In genomic region chr9:72588336-72588735, GRCh38 we compare ENCODE assay signal across 19 cellular contexts.
DNase-seq lines count a peak whose midpoint lies in the region; FAIRE-seq and TF ChIP-seq lines count a peak whose summit lies in the region.
"Had no signal": no experiment of that assay in that cellular context is flagged by ENCODE, and none has a peak within 500 bp of the region (broad histone marks: within the 10 kb centered on the region; RNA-seq: fewer than 3 reads in every experiment).

No MANE protein-coding gene starts in this region.

- peaks cover 5% of the 10 kb centered on the region for H3K36me3 Mint-ChIP-seq in MCF 10A (ENCODE audit: insufficient read depth, unreplicated experiment)

- peaks cover 41% of the 10 kb centered on the region for H3K4me1 Mint-ChIP-seq in MCF 10A (ENCODE audit: insufficient read depth, unreplicated experiment)

- no peak for TF ChIP-seq CTCF in MCF 10A (IDR thresholded peaks at IDR 0.05; ENCODE audit: unreplicated experiment)
- TF ChIP-seq CTCF in breast epithelium (IDR thresholded peaks at IDR 0.05) = no peak

- H3K36me3 ChIP-seq in breast epithelium = no peaks in the 10 kb centered on the region
- H3K36me3 ChIP-seq in small intestine (ENCODE audit: control insufficient read depth in 2 of 2, insufficient read depth in 2 of 2, low read length in 2 of 2) = no peaks in the 10 kb centered on the region

- H3K9me3 Mint-ChIP-seq in MCF 10A (ENCODE audit: unreplicated experiment) = no peaks in the 10 kb centered on the region

- TF ChIP-seq POLR2A in breast epithelium (IDR thresholded peaks at IDR 0.05) (no peak), H54 (IDR thresholded peaks at IDR 0.05; ENCODE audit: low read depth, low read length) (no peak)

- H3K4me1 ChIP-seq in breast epithelium = no peaks in the 10 kb centered on the region
- H3K4me1 ChIP-seq in small intestine (ENCODE audit: control insufficient read depth in 2 of 2, insufficient read depth in 1 of 2, low read depth in 1 of 2, low read length in 1 of 2) = peaks cover 6% of the 10 kb centered on the region in 2 donors

- H3K4me3 Mint-ChIP-seq in MCF 10A (ENCODE audit: unreplicated experiment) = no peak overlapping the region

- H3K27me3 Mint-ChIP-seq in MCF 10A (ENCODE audit: insufficient read depth, unreplicated experiment) = no peaks in the 10 kb centered on the region

- no TSS peak for BruUV-seq in MCF 10A (replicated peaks; lab: Mats Ljungman, UMichigan)

- H3K4me3 ChIP-seq in breast epithelium (no peak overlapping the region), small intestine (ENCODE audit: low read depth in 1 of 2, low read length in 2 of 2) (no peak overlapping the region)

- H3K27me3 ChIP-seq in breast epithelium = no peaks in the 10 kb centered on the region
- no peaks in the 10 kb centered on the region for H3K27me3 ChIP-seq in small intestine (ENCODE audit: control insufficient read depth in 2 of 2, insufficient read depth in 2 of 2, low read length in 2 of 2)

- H3K9me3 ChIP-seq in breast epithelium (no peaks in the 10 kb centered on the region), small intestine (ENCODE audit: control insufficient read depth, low read depth) (no peaks in the 10 kb centered on the region)

- H3K27ac Mint-ChIP-seq in MCF 10A (ENCODE audit: low read depth, unreplicated experiment) = no peak overlapping the region
- H3K27ac Mint-ChIP-seq: activated naive CD4-positive, alpha-beta T cell treated with anti-CD3 and anti-CD28 coated beads, Interleukin-2, amount 50 U/mL, for 72 hours had no signal

- intact Hi-C loops in MCF 10A (cut with micrococcal nuclease) (loop anchor here (5.0 kb wide), 1 partner anchor 46 kb away; no protein-coding TSS in a partner anchor), breast epithelium (cut with DNase I; ENCODE audit: low total_unique reads) (loop anchor here (10.0 kb wide), 1 partner anchor 214 kb away; no protein-coding TSS in a partner anchor)

- CTCF ChIA-PET in MCF 10A (lab: Yijun Ruan, JAX) = interaction anchor here (0.8 to 3.4 kb wide), 5 partner anchors 10 to 349 kb away, joined by 3 to 34 read pairs (median 7); partner anchors contain the start of gene ZFAND5

- H3K27ac ChIP-seq in breast epithelium (no peak overlapping the region), small intestine (ENCODE audit: low read depth in 1 of 2, low read length in 1 of 2) (no peak overlapping the region)

- peak; percentile 68 for DNase-seq in MCF 10A (ENCODE audit: unreplicated experiment)
- DNase-seq in breast epithelium (ENCODE audit: low spot score in 2 of 2) = no peak
- peak; percentile 84 for DNase-seq in astrocyte of the hippocampus (ENCODE audit: low read depth, low spot score)
- DNase-seq in middle frontal gyrus (ENCODE audit: extremely low spot score, low spot score) = peak; percentile 58
- DNase-seq in foreskin melanocyte = no peak
- no peak for DNase-seq in small intestine
- no peak for DNase-seq in NCI-H1694 (lab: John Stamatoyannopoulos, UW)
- DNase-seq in H54 (ENCODE audit: insufficient read length, low spot score) = no peak
- DNase-seq: activated CD4-positive, alpha-beta T cell treated with anti-CD3 and anti-CD28 coated beads, Interleukin-2, amount 50 U/mL, for 48 hours; activated T-cell treated with anti-CD3 and anti-CD28 coated beads, Interleukin-2, amount 50 U/mL, for 1 hour; effector CD8-positive, alpha-beta T cell; NCI-H187; stimulated activated naive CD4-positive, alpha-beta T cell treated with Interleukin-2 at 50 U/mL for 16 hours had no signal

- FAIRE-seq in small intestine (lab: Jason Lieb, UNC) (no peak), H54 (lab: Jason Lieb, UNC) (no peak)
- FAIRE-seq: G401.6, GM12892, H1, HTR-8/SVneo, TTC549 had no signal

- POLR2A ChIA-PET in MCF 10A (lab: Yijun Ruan, JAX) = interaction anchor here (0.6 to 3.1 kb wide), 7 partner anchors 9 to 821 kb away, joined by 3 to 19 read pairs (median 5); no protein-coding TSS in a partner anchor

Comparison
In these comparisons a context has a peak if more than half of its experiments do, and no peak if none do; other contexts are left out.
1. DNase-seq: peak in MCF 10A (single experiment), astrocyte of the hippocampus (single experiment) and middle frontal gyrus (single experiment); none in breast epithelium (0 of 2), foreskin melanocyte (single experiment), small intestine (single experiment), NCI-H1694 (single experiment) and H54 (single experiment).